ENCODE assay signal across 11 cellular contexts in the genomic region with DNA sequence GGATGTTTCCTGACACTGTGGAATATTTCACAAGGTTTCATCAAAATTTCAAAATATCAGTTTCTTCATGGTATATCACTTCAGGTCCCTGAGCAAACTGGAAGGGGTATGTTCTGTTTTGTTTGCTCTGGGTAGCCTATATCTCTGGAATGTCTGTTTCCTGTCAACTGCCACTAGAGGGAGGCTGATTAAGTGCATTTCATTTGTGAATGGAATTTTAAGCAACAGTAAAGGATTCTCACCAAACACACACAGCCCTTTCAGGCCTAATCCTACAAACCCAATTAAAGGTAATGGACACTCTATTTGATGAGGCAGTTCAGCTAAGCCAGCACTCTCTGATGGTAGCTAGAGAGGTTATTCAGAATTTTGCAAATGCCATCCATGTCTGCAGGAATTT.
DNase-seq lines count a peak whose midpoint lies in the region; ATAC-seq and TF ChIP-seq lines count a peak whose summit lies in the region.
"Had no signal": no experiment of that assay in that cellular context is flagged by ENCODE, and none has a peak within 500 bp of the region (broad histone marks: within the 10 kb centered on the region; RNA-seq: fewer than 3 reads in every experiment).

No MANE protein-coding gene starts in this region.

- no peak overlapping the region for H3K4me3 ChIP-seq in heart left ventricle
- H3K4me3 ChIP-seq in right cardiac atrium (ENCODE audit: low read length), result no peak overlapping the region
- H3K4me3 ChIP-seq: prostate gland had no signal

- H3K27me3 Mint-ChIP-seq in glutamatergic neuron (ENCODE audit: unreplicated experiment) (peaks cover 1% of the 10 kb centered on the region), T-helper 17 cell (no peaks in the 10 kb centered on the region)

- no peak overlapping the region for H3K27ac ChIP-seq in heart left ventricle
- H3K27ac ChIP-seq in right cardiac atrium (ENCODE audit: low read length), result no peak overlapping the region
- H3K27ac ChIP-seq: prostate gland had no signal

- TF ChIP-seq CTCF in heart left ventricle (IDR thresholded peaks at IDR 0.05) (peak in 9 of 12 donors; percentile 15 to 44 (median 20)), glutamatergic neuron (IDR thresholded peaks at IDR 0.05; ENCODE audit: partially characterized antibody, unreplicated experiment) (peak; percentile 63)

- H3K36me3 Mint-ChIP-seq in glutamatergic neuron (ENCODE audit: unreplicated experiment), result no peaks in the 10 kb centered on the region
- H3K36me3 Mint-ChIP-seq in T-helper 17 cell (ENCODE audit: low read depth), result no peaks in the 10 kb centered on the region
- H3K36me3 Mint-ChIP-seq: CD14-positive monocyte had no signal

- H3K9me3 ChIP-seq in heart left ventricle, result no peaks in the 10 kb centered on the region
- H3K9me3 ChIP-seq in right cardiac atrium (ENCODE audit: control insufficient read depth, low read length), result no peaks in the 10 kb centered on the region
- no peaks in the 10 kb centered on the region for H3K9me3 ChIP-seq in T-helper 17 cell (ENCODE audit: control insufficient read depth, low read length, poor library complexity, severe bottlenecking)
- H3K9me3 ChIP-seq: prostate gland had no signal

- no peaks in the 10 kb centered on the region for H3K4me1 ChIP-seq in heart left ventricle
- H3K4me1 ChIP-seq in right cardiac atrium (ENCODE audit: control insufficient read depth, insufficient read depth, low read length), result no peaks in the 10 kb centered on the region
- H3K4me1 ChIP-seq: prostate gland had no signal

- intact Hi-C loops in heart left ventricle (cut with DNase I), result no loop called here
- intact Hi-C loops in right cardiac atrium (cut with DNase I), result no loop called here

- H3K27me3 ChIP-seq in heart left ventricle, result peaks cover 0 to 16% (median 0%) of the 10 kb centered on the region in 9 donors
- no peaks in the 10 kb centered on the region for H3K27me3 ChIP-seq in right cardiac atrium (ENCODE audit: control insufficient read depth, insufficient read depth)

- H3K27ac Mint-ChIP-seq in glutamatergic neuron (ENCODE audit: unreplicated experiment) (no peak overlapping the region), T-helper 17 cell (no peak overlapping the region)
- H3K27ac Mint-ChIP-seq: CD14-positive monocyte had no signal

- in situ Hi-C loops in SK-MEL-5 (cut with HindIII; ENCODE audit: low pct_unique_long_range_greater_than_20kb, low sequenced_read_pairs), result no loop called here

- no peaks in the 10 kb centered on the region for H3K36me3 ChIP-seq in heart left ventricle
- H3K36me3 ChIP-seq: prostate gland had no signal

- DNase-seq in heart left ventricle, result no peak
- DNase-seq in right cardiac atrium, result no peak
- DNase-seq in SK-MEL-5 (ENCODE audit: low read depth, low spot score), result peak; percentile 36
- no peak for DNase-seq in glutamatergic neuron
- DNase-seq in T-helper 17 cell, result no peak
- DNase-seq in CD1c-positive myeloid dendritic cell (ENCODE audit: extremely low spot score), result no peak
- DNase-seq in HCEC 1CT, result no peak
- DNase-seq: NCI-H1092 treated with DMSO at 0.1 percent for 48 hours had no signal

- H3K4me1 Mint-ChIP-seq in glutamatergic neuron (ENCODE audit: low read depth, unreplicated experiment) (no peaks in the 10 kb centered on the region), T-helper 17 cell (no peaks in the 10 kb centered on the region)

- no peaks in the 10 kb centered on the region for H3K9me3 Mint-ChIP-seq in glutamatergic neuron (ENCODE audit: unreplicated experiment)
- H3K9me3 Mint-ChIP-seq: CD14-positive monocyte had no signal

- H3K4me3 Mint-ChIP-seq in glutamatergic neuron (ENCODE audit: unreplicated experiment), result no peak overlapping the region
- H3K4me3 Mint-ChIP-seq in T-helper 17 cell, result no peak overlapping the region
- H3K4me3 Mint-ChIP-seq: CD14-positive monocyte had no signal

- ATAC-seq in heart left ventricle (no peak), right cardiac atrium (no peak), T-helper 17 cell (no peak), GM21528 (IDR thresholded peaks at IDR 0.05; ENCODE audit: low FRiP score, unreplicated experiment) (no peak)

- TF ChIP-seq POLR2A in heart left ventricle (IDR thresholded peaks at IDR 0.05), result no peak
